ENCODE assay signal across 8 cellular contexts in the genomic region with DNA sequence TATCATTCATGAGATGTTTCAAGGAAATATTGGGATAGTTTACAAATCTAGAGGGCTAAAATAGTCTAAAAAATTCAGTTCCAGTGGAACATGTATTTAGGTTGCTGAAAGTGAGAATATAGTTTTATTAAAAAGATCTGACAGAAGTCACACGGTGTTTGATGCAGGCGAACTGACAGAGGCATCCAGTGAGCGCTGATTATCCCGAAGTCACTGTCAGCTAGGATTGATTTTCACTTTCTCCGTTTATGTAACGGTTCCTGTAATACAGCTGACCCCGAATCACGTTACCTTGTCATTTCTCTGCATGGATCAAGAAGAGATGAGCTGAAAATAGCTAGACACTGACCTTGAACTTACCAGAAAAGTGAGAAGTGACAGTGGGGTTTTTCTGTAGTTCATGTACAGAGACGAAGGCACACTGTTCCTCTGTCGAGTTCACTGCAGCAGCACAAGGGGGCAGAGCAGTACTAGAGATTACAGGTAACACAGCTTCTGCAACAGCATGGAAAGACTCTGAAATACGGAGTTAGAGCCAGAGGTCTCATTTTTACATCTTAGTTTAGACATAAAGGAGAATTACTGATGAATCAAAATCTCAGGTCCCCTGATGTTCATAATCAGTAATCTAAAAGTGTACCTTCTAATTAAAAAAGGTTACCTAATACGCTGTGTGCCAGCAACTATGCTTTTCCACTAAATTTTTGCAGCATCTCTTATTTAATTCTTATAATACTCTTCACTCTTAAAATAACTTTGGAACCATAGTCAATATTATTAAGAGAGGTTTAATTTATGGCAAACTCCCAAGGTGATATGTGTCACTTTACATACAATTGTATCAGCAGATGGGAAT. TPM values are rescaled to one million over a fixed set of nuclear protein-coding genes. Genes with fewer than 3 reads are reported as not detected.
DNase-seq lines count a peak whose midpoint lies in the region; ATAC-seq, FAIRE-seq and TF ChIP-seq lines count a peak whose summit lies in the region.

No MANE protein-coding gene starts in this region.

- POLR2A ChIA-PET in K562 (lab: Yijun Ruan, JAX), result no interaction called here

- intact Hi-C loops in K562 (cut with micrococcal nuclease) (loop anchor here (1.0 kb wide), 1 partner anchor 96 kb away; no protein-coding TSS in a partner anchor), left colon (cut with DNase I, micrococcal nuclease) (no loop called here)

- in situ Hi-C loops in K562 (cut with MboI), result no loop called here

- TF ChIP-seq POLR2A in K562 (conservative IDR thresholded peaks at IDR 0.05), result no peak

- H2AFZ ChIP-seq in K562 (ENCODE audit: low read depth, low read length), result peak overlapping the region; percentile 38; the same call in 1 of the 2 replicates

- ATAC-seq in GM21717 (IDR thresholded peaks at IDR 0.05; ENCODE audit: unreplicated experiment) (peak; percentile 80), K562 (peak; percentile 93), left colon (peak; percentile 49)

- no peak overlapping the region for H3K4me3 ChIP-seq in K562

- no peaks in the 10 kb centered on the region for H3K9me1 ChIP-seq in K562 (ENCODE audit: control insufficient read depth, insufficient read depth, low read length)

- TF ChIP-seq CTCF in GM12801 (IDR thresholded peaks at IDR 0.05; ENCODE audit: extremely low read depth, insufficient read length) (peak; percentile 56), LNCAP (IDR thresholded peaks at IDR 0.05) (peak; percentile 62), K562 (IDR thresholded peaks at IDR 0.05 in 2 of 3, conservative IDR thresholded peaks at IDR 0.05 in 1 of 3; ENCODE audit: insufficient read depth in 2 of 3, low read depth in 1 of 3, low read length in 3 of 3) (peak; percentile 38 to 49 (median 48); a peak in 5 of 6 replicates)

- CTCF ChIA-PET in K562 (lab: Yijun Ruan, JAX; ENCODE audit: low intra/inter-chr PET ratio), result no interaction called here

- H4K20me1 ChIP-seq in K562 (replicated peaks; ENCODE audit: control insufficient read depth, insufficient read depth, low read length), result no peaks in the 10 kb centered on the region

- no peak for TF ChIP-seq EP300 in K562 (IDR thresholded peaks at IDR 0.05; ENCODE audit: low read length)

- WGBS in K562 (ENCODE audit: insufficient coverage, low coverage, missing lambda C conversion rate), result 5% methylated on average over 12 of the region's 12 CpGs

- DNase-seq in T-helper 1 cell (peak; percentile 20 to 54 (median 45)), K562 (ENCODE audit: extremely low read depth in 1 of 4, low spot score in 3 of 4) (peak in 2 of 4 experiments; percentile 13 to 61), left colon (peak in 1 of 2 donors; percentile 24), KG1 (lab: John Stamatoyannopoulos, UW) (no peak)
- DNase-seq in stimulated activated CD4-positive, alpha-beta T cell treated with anti-CD3 and anti-CD28 coated beads, TNF-alpha, amount 100 ng/mL, for 1 hour (ENCODE audit: low read depth in 3 of 3, low spot score in 1 of 3), result peak; percentile 24 to 26 (median 24)

- no peaks in the 10 kb centered on the region for H3K79me2 ChIP-seq in K562 (ENCODE audit: control insufficient read depth, insufficient read depth, low read length)

- peak; percentile 52 to 67 for TF ChIP-seq RAD21 in K562 (CRISPR knock-in tag; conservative IDR thresholded peaks at IDR 0.05 in 1 of 2, IDR thresholded peaks at IDR 0.05 in 1 of 2)

- BruUV-seq in K562 (replicated peaks; lab: Mats Ljungman, UMichigan), result no TSS peak

- H3K27me3 ChIP-seq in K562 (ENCODE audit: control insufficient read depth in 2 of 2, insufficient read depth in 2 of 2, low read length in 2 of 2), result no peaks in the 10 kb centered on the region

- H3K4me2 ChIP-seq in K562 (ENCODE audit: insufficient read depth, low read length), result no peak overlapping the region

- FAIRE-seq in K562 (lab: Jason Lieb, UNC), result peak; percentile 73

- no peaks in the 10 kb centered on the region for H3K36me3 ChIP-seq in K562 (ENCODE audit: control insufficient read depth, insufficient read depth, low read length)

- no peak overlapping the region for H3K27ac ChIP-seq in K562 (ENCODE audit: extremely low read depth, low read depth, low read length)

- H3K4me1 ChIP-seq in K562 (replicated peaks in 1 of 2; ENCODE audit: control insufficient read depth in 2 of 2, insufficient read depth in 2 of 2, low read length in 2 of 2), result no peaks in the 10 kb centered on the region

- no peaks in the 10 kb centered on the region for H3K9me3 ChIP-seq in K562 (replicated peaks; ENCODE audit: control insufficient read depth, insufficient read depth, low read depth, low read length)

- H3K9ac ChIP-seq in K562 (ENCODE audit: insufficient read depth in 1 of 2, low read depth in 2 of 2, low read length in 2 of 2), result no peak overlapping the region

TF ChIP-seq in K562, 482 proteins besides CTCF, POLR2A, EP300 and RAD21 (continues in another document):
- no peak for TF ChIP-seq KAT7 (CRISPR knock-in tag; IDR thresholded peaks at IDR 0.05; ENCODE audit: borderline replicate concordance)
- no peak for TF ChIP-seq KDM4B (IDR thresholded peaks at IDR 0.05; ENCODE audit: borderline replicate concordance in 2 of 2, low read depth in 1 of 2)
- TF ChIP-seq, protein P1, sequence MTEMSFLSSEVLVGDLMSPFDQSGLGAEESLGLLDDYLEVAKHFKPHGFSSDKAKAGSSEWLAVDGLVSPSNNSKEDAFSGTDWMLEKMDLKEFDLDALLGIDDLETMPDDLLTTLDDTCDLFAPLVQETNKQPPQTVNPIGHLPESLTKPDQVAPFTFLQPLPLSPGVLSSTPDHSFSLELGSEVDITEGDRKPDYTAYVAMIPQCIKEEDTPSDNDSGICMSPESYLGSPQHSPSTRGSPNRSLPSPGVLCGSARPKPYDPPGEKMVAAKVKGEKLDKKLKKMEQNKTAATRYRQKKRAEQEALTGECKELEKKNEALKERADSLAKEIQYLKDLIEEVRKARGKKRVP (CRISPR knock-in tag; IDR thresholded peaks at IDR 0.05), result 0 out of 2 replicates have a peak, but pooled peaks have one; percentile 17
- no peak for TF ChIP-seq ZZZ3 (IDR thresholded peaks at IDR 0.05)
- TF ChIP-seq, protein P2, sequence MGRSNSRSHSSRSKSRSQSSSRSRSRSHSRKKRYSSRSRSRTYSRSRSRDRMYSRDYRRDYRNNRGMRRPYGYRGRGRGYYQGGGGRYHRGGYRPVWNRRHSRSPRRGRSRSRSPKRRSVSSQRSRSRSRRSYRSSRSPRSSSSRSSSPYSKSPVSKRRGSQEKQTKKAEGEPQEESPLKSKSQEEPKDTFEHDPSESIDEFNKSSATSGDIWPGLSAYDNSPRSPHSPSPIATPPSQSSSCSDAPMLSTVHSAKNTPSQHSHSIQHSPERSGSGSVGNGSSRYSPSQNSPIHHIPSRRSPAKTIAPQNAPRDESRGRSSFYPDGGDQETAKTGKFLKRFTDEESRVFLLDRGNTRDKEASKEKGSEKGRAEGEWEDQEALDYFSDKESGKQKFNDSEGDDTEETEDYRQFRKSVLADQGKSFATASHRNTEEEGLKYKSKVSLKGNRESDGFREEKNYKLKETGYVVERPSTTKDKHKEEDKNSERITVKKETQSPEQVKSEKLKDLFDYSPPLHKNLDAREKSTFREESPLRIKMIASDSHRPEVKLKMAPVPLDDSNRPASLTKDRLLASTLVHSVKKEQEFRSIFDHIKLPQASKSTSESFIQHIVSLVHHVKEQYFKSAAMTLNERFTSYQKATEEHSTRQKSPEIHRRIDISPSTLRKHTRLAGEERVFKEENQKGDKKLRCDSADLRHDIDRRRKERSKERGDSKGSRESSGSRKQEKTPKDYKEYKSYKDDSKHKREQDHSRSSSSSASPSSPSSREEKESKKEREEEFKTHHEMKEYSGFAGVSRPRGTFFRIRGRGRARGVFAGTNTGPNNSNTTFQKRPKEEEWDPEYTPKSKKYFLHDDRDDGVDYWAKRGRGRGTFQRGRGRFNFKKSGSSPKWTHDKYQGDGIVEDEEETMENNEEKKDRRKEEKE (IDR thresholded peaks at IDR 0.05; ENCODE audit: borderline replicate concordance in 1 of 2, control insufficient read depth in 1 of 2, low read depth in 2 of 2, low read length in 1 of 2), result no peak
- no peak for TF ChIP-seq HSF4 (CRISPR knock-in tag; IDR thresholded peaks at IDR 0.05; ENCODE audit: borderline replicate concordance)
- no peak for TF ChIP-seq ZC3H11A (IDR thresholded peaks at IDR 0.05; ENCODE audit: low read depth, low read length)
- 0 out of 2 replicates have a peak, but pooled peaks have one; percentile 7 for TF ChIP-seq CREM (IDR thresholded peaks at IDR 0.05; ENCODE audit: low read depth)
- TF ChIP-seq, protein P3, sequence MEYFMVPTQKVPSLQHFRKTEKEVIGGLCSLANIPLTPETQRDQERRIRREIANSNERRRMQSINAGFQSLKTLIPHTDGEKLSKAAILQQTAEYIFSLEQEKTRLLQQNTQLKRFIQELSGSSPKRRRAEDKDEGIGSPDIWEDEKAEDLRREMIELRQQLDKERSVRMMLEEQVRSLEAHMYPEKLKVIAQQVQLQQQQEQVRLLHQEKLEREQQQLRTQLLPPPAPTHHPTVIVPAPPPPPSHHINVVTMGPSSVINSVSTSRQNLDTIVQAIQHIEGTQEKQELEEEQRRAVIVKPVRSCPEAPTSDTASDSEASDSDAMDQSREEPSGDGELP (CRISPR knock-in tag; IDR thresholded peaks at IDR 0.05; ENCODE audit: borderline replicate concordance), result no peak
- no peak for TF ChIP-seq NFIC (IDR thresholded peaks at IDR 0.05)
- TF ChIP-seq SLC30A9 (CRISPR knock-in tag; IDR thresholded peaks at IDR 0.05), result no peak
- TF ChIP-seq GABPA (tag; conservative IDR thresholded peaks at IDR 0.05; ENCODE audit: low read depth), result no peak

RNA-seq across cellular contexts. Expression of a gene that starts 33.0 kb away (rescaled TPM):
- total RNA-seq in K562 (2011; cell fraction: chromatin; rRNA removed; ENCODE audit: low replicate concordance), result 0.76 and 3.6 TPM in 2 replicates
- 0.66 and 0.83 TPM in 2 replicates for total RNA-seq in K562 (2011; cell fraction: nucleolus; rRNA removed)
- total RNA-seq in K562 (2011; cell fraction: nucleoplasm; rRNA removed), result 0.95 and 0.99 TPM in 2 replicates
- total RNA-seq in K562 (2014; rRNA removed), result 3.9 and 5.0 TPM in 2 replicates
- 8.9 and 9.3 TPM in 2 replicates for total RNA-seq in K562 (2014; rRNA removed; fragmentation: Illumina TruSeq; extraction: Trizol)
- total RNA-seq in K562 (2015; rRNA removed; fragmentation: Illumina TruSeq; extraction: Trizol), result 16.3 and 17.9 TPM in 2 replicates
- total RNA-seq in K562 (2021), result 4.2 and 5.1 TPM in 2 replicates
- polyA plus RNA-seq in K562 (2011; rRNA removed), result 0.77 and 1.5 TPM in 2 replicates
- polyA plus RNA-seq in K562 (2011; cell fraction: cytosol; rRNA removed), result 0.07 and 0.22 TPM in 2 replicates
- polyA plus RNA-seq in K562 (2011; cell fraction: nucleus; rRNA removed), result 0.39 and 0.57 TPM in 2 replicates
- 9.7 and 15.5 TPM in 2 replicates for polyA plus RNA-seq in K562 (2012)
- 6.1 and 7.6 TPM in 2 replicates for polyA plus RNA-seq in K562 (2014; fragmentation: Illumina TruSeq; extraction: Trizol)
- 10 to 100 TPM in 1 of 2 experiments, 1 to 10 TPM in 1; 8.9 to 12.6 TPM for polyA plus RNA-seq in K562 (2014; fragmentation: Nextera tagmentation; extraction: Ambion mirVana)
- polyA plus RNA-seq in K562 (2014; rRNA removed), result 4.7 and 7.9 TPM in 2 replicates
- polyA minus RNA-seq in K562 (2011; rRNA and poly(A)+ RNA removed), result 1.3 and 5.1 TPM in 2 replicates
- 1.9 TPM in 1 of 2 replicates, not detected in the other for polyA minus RNA-seq in K562 (2011; cell fraction: cytosol; rRNA and poly(A)+ RNA removed)
- 2.7 and 3.0 TPM in 2 replicates for polyA minus RNA-seq in K562 (2011; cell fraction: nucleus; rRNA and poly(A)+ RNA removed)
- 1 to 10 TPM; 2.2 to 8.8 TPM for total RNA-seq in left colon
